7 cellular contexts compared by ENCODE assay signal in genomic region chr16:29194185-29194844, GRCh38.
DNase-seq lines count a peak whose midpoint lies in the region; ATAC-seq, FAIRE-seq and TF ChIP-seq lines count a peak whose summit lies in the region.
"Not testable (repeated sequence)": the region's sequence is repeated elsewhere in the genome, so short reads cannot be mapped to it uniquely, and the experiment has no call there.

No MANE protein-coding gene starts in this region.

- peak; percentile 59 for ATAC-seq in HCT116
- not testable (repeated sequence) for ATAC-seq in HepG2

- peaks cover 39% of the 10 kb centered on the region for H3K4me1 Mint-ChIP-seq in brain
- peaks cover 18% of the 10 kb centered on the region for H3K4me1 Mint-ChIP-seq in osteocyte (ENCODE audit: unreplicated experiment)

- H3K36me3 Mint-ChIP-seq in brain; osteocyte (ENCODE audit: unreplicated experiment): not testable (repeated sequence)

- peak overlapping the region in 3 of 5 experiments; percentile 80 to 90 (median 87) for H3K27ac Mint-ChIP-seq in brain
- H3K27ac Mint-ChIP-seq in osteocyte (ENCODE audit: unreplicated experiment), result not testable (repeated sequence)

- H3K9me2 ChIP-seq in HCT116 (ENCODE audit: insufficient read depth), result not testable (repeated sequence)

- H3K27me3 ChIP-seq in HCT116 (ENCODE audit: insufficient read depth, low read length); fibroblast of lung (ENCODE audit: control insufficient read depth, insufficient read depth, low read length); HepG2 (ENCODE audit: control insufficient read depth in 1 of 2, insufficient read depth in 2 of 2, low read length in 2 of 2); suprapubic skin; uterus: not testable (repeated sequence)

- TF ChIP-seq POLR2A in HCT116 (IDR thresholded peaks at IDR 0.05; ENCODE audit: borderline replicate concordance, extremely low read depth, insufficient read depth, insufficient read length); HepG2 (IDR thresholded peaks at IDR 0.05; ENCODE audit: insufficient read depth in 1 of 2, low read depth in 2 of 2, low read length in 2 of 2); suprapubic skin (IDR thresholded peaks at IDR 0.05); uterus (IDR thresholded peaks at IDR 0.05): not testable (repeated sequence)

- not testable (repeated sequence) for TF ChIP-seq RAD21 in HCT116 (IDR thresholded peaks at IDR 0.05; ENCODE audit: low read depth); HepG2 (CRISPR knock-in tag; IDR thresholded peaks at IDR 0.05)

- not testable (repeated sequence) for TF ChIP-seq EP300 in HepG2 (IDR thresholded peaks at IDR 0.05; ENCODE audit: low read depth in 2 of 2, low read length in 2 of 2); HepG2 (CRISPR knock-in tag; IDR thresholded peaks at IDR 0.05; ENCODE audit: borderline replicate concordance); suprapubic skin (IDR thresholded peaks at IDR 0.05)

- in situ Hi-C loops in HepG2 (cut with HindIII; ENCODE audit: extremely low pct_ligation_motif_present, low pct_unique_long_range_greater_than_20kb), result not testable (repeated sequence)

- RAD21 ChIA-PET in HCT116 (lab: Charles Lee; ENCODE audit: low non-redundant PET in 1 of 2, low total read pairs in 2 of 2, uncharacterized antibody in 2 of 2, unreplicated experiment in 2 of 2), result not testable (repeated sequence)

- H3K4me2 ChIP-seq in HCT116 (ENCODE audit: low read length); fibroblast of lung (ENCODE audit: extremely low read depth, insufficient read depth, low read length); HepG2 (ENCODE audit: low read depth, low read length): not testable (repeated sequence)

- H3K27me3 Mint-ChIP-seq in brain, result peaks cover 17% of the 10 kb centered on the region
- not testable (repeated sequence) for H3K27me3 Mint-ChIP-seq in osteocyte (ENCODE audit: unreplicated experiment)

- FAIRE-seq in HepG2 (lab: Jason Lieb, UNC), result not testable (repeated sequence)

- intact Hi-C loops in HCT116 (cut with micrococcal nuclease); HepG2 (cut with micrococcal nuclease; ENCODE audit: unreplicated experiment); uterus (cut with DNase I; ENCODE audit: low total_unique reads): not testable (repeated sequence)

- not testable (repeated sequence) for DNase-seq in HCT116 (ENCODE audit: low read depth, low spot score); fibroblast of lung (ENCODE audit: low read depth in 2 of 2); HepG2 (ENCODE audit: low spot score); suprapubic skin (ENCODE audit: low spot score in 2 of 2)
- DNase-seq in osteocyte (ENCODE audit: extremely low spot score, unreplicated experiment), result peak; percentile 21
- DNase-seq in uterus, result peak in 1 of 2 donors; percentile 10

- not testable (repeated sequence) for H2AFZ ChIP-seq in HCT116 (ENCODE audit: low read depth, low read length, poor library complexity, severe bottlenecking); fibroblast of lung (ENCODE audit: low read length); HepG2 (ENCODE audit: low read length)

- POLR2A ChIA-PET in HCT116 (lab: Charles Lee); HepG2 (lab: Yijun Ruan, JAX): not testable (repeated sequence)

- not testable (repeated sequence) for H4K20me1 ChIP-seq in HCT116 (ENCODE audit: insufficient read depth); fibroblast of lung (ENCODE audit: control insufficient read depth, extremely low read depth, insufficient read depth, low read length); HepG2 (ENCODE audit: insufficient read depth, low read length)

- H3K9me3 Mint-ChIP-seq in brain; osteocyte (ENCODE audit: unreplicated experiment): not testable (repeated sequence)

- WGBS in HepG2 (ENCODE audit: low lambda C conversion rate), result 39% methylated on average over 16 of the region's 21 CpGs
- WGBS in suprapubic skin, result 92% methylated on average over 12 of the region's 21 CpGs

- not testable (repeated sequence) for H3K9ac ChIP-seq in HCT116 (ENCODE audit: low read length); fibroblast of lung (ENCODE audit: insufficient read depth, low read length); HepG2 (ENCODE audit: insufficient read depth, low read depth, low read length)

- not testable (repeated sequence) for H3K4me1 ChIP-seq in HCT116 (ENCODE audit: control insufficient read depth in 1 of 2, insufficient read depth in 2 of 2, low read length in 2 of 2); fibroblast of lung (ENCODE audit: control insufficient read depth, extremely low read depth, insufficient read depth, low read length); suprapubic skin; uterus
- H3K4me1 ChIP-seq in HepG2 (ENCODE audit: insufficient read depth, low read length), result peaks cover 11% of the 10 kb centered on the region

- BruUV-seq in HCT116 (replicated peaks; lab: Mats Ljungman, UMichigan); HepG2 (replicated peaks; lab: Mats Ljungman, UMichigan): not testable (repeated sequence)

- H3K4me3 ChIP-seq in HCT116 (replicated peaks in 1 of 2; ENCODE audit: low read depth in 1 of 2, low read length in 2 of 2); fibroblast of lung (replicated peaks in 1 of 4; ENCODE audit: control extremely low read depth in 1 of 4, insufficient read depth in 1 of 4, low read depth in 3 of 4, low read length in 4 of 4); HepG2 (replicated peaks in 1 of 3; ENCODE audit: insufficient read depth in 1 of 3, low read depth in 2 of 3, low read length in 3 of 3); suprapubic skin; uterus: not testable (repeated sequence)

- not testable (repeated sequence) for H3K27ac ChIP-seq in HCT116 (ENCODE audit: low read depth, low read length); HepG2 (ENCODE audit: extremely low read length, insufficient read depth, low read length)
- H3K27ac ChIP-seq in fibroblast of lung (ENCODE audit: insufficient read depth, low read length) (peak overlapping the region; percentile 91), suprapubic skin (peak overlapping the region; percentile 57), uterus (peak overlapping the region; percentile 62 to 72)

- H3K9me3 ChIP-seq in HCT116 (ENCODE audit: control insufficient read depth in 1 of 2, insufficient read depth in 1 of 2, low read depth in 1 of 2, low read length in 2 of 2); fibroblast of lung (ENCODE audit: control insufficient read depth, insufficient read depth, low read depth, low read length); HepG2 (ENCODE audit: low read length); suprapubic skin; uterus: not testable (repeated sequence)

- not testable (repeated sequence) for TF ChIP-seq CTCF in HCT116 (IDR thresholded peaks at IDR 0.05 in 2 of 3, conservative IDR thresholded peaks at IDR 0.05 in 1 of 3; ENCODE audit: borderline replicate concordance in 1 of 3, insufficient read depth in 1 of 3, low read depth in 2 of 3, low read length in 2 of 3); brain (conservative IDR thresholded peaks at IDR 0.05); fibroblast of lung (conservative IDR thresholded peaks at IDR 0.05 in 1 of 2, IDR thresholded peaks at IDR 0.05 in 1 of 2; ENCODE audit: low read depth in 1 of 2, low read length in 2 of 2); osteocyte (IDR thresholded peaks at IDR 0.05); suprapubic skin (IDR thresholded peaks at IDR 0.05); uterus (IDR thresholded peaks at IDR 0.05)
- TF ChIP-seq CTCF in HepG2 (CRISPR knock-in tag; IDR thresholded peaks at IDR 0.05), result peak; percentile 29

- H3K4me3 Mint-ChIP-seq in brain; osteocyte (ENCODE audit: unreplicated experiment): not testable (repeated sequence)

- not testable (repeated sequence) for H3K36me3 ChIP-seq in HCT116 (ENCODE audit: control insufficient read depth in 1 of 2, insufficient read depth in 2 of 2, low read length in 2 of 2); fibroblast of lung (ENCODE audit: control insufficient read depth, insufficient read depth, low read length); HepG2 (replicated peaks in 1 of 2; ENCODE audit: control insufficient read depth in 1 of 2, insufficient read depth in 2 of 2, low read length in 2 of 2); suprapubic skin; uterus

- CTCF ChIA-PET in HCT116 (lab: Charles Lee); HepG2 (lab: Yijun Ruan, JAX; ENCODE audit: low intra/inter-chr PET ratio, low total read pairs): not testable (repeated sequence)

- H3K79me2 ChIP-seq in HCT116 (ENCODE audit: insufficient read depth, low read length); fibroblast of lung (ENCODE audit: control insufficient read depth, insufficient read depth, low read length); HepG2 (ENCODE audit: insufficient read depth, low read length): not testable (repeated sequence)

TF ChIP-seq in HepG2, 621 proteins besides CTCF, POLR2A, EP300 and RAD21 (continues in another document):
- 0 out of 2 replicates have a peak, but pooled peaks have one; percentile 39 for TF ChIP-seq ARHGAP35 (CRISPR knock-in tag; IDR thresholded peaks at IDR 0.05; ENCODE audit: borderline replicate concordance)
- TF ChIP-seq HNF4A (CRISPR knock-in tag; IDR thresholded peaks at IDR 0.05), result peak; percentile 70
- 0 out of 2 replicates have a peak, but pooled peaks have one; percentile 15 for TF ChIP-seq MED1 (CRISPR knock-in tag; IDR thresholded peaks at IDR 0.05)
- peak; percentile 36; the same call in 1 of the 2 replicates for TF ChIP-seq ZNF232 (CRISPR knock-in tag; IDR thresholded peaks at IDR 0.05; ENCODE audit: borderline replicate concordance)
- TF ChIP-seq MYC (CRISPR knock-in tag; IDR thresholded peaks at IDR 0.05; ENCODE audit: borderline replicate concordance), result peak; percentile 38; the same call in 1 of the 2 replicates
